28 cellular contexts compared by ENCODE assay signal in genomic region chr13:98335721-98336120, GRCh38.
DNase-seq lines count a peak whose midpoint lies in the region; ATAC-seq, FAIRE-seq and TF ChIP-seq lines count a peak whose summit lies in the region.
"Had no signal": no experiment of that assay in that cellular context is flagged by ENCODE, and none has a peak within 500 bp of the region (broad histone marks: within the 10 kb centered on the region; RNA-seq: fewer than 3 reads in every experiment).

No MANE protein-coding gene starts in this region.

- TF ChIP-seq CTCF in K562 (IDR thresholded peaks at IDR 0.05 in 2 of 3, conservative IDR thresholded peaks at IDR 0.05 in 1 of 3; ENCODE audit: insufficient read depth in 2 of 3, low read depth in 1 of 3, low read length in 3 of 3): no peak

- no peak overlapping the region for H3K18ac ChIP-seq in mesendoderm (ENCODE audit: low read length)

- POLR2A ChIA-PET in K562 (lab: Yijun Ruan, JAX): no interaction called here

- no peak overlapping the region for H2BK5ac ChIP-seq in mesendoderm (ENCODE audit: low read length)

- H4K8ac ChIP-seq in mesendoderm (ENCODE audit: low read depth, low read length): no peak overlapping the region

- ATAC-seq in right cardiac atrium (no peak), K562 (no peak), HG03520 (IDR thresholded peaks at IDR 0.05; ENCODE audit: unreplicated experiment) (no peak)
- no peak for ATAC-seq in stimulated activated naive B cell treated with anti-CD40 and anti-IgM and Interleukin-4, amounts not matched to agents 10 μg/mL and 1 μg/mL and 100 μg/mL, for 72 hours (replicated peaks)
- ATAC-seq: A549; CD8-positive, alpha-beta T cell; GM12878 had no signal

- H3K4ac ChIP-seq in mesendoderm (ENCODE audit: low read depth, low read length): no peak overlapping the region

- no peak overlapping the region for H3K4me3 Mint-ChIP-seq in stimulated activated naive B cell treated with anti-CD40 and anti-IgM and Interleukin-4, amounts not matched to agents 10 μg/mL and 1 μg/mL and 100 μg/mL, for 72 hours
- H3K4me3 Mint-ChIP-seq: B cell; CD4-positive, alpha-beta T cell; CD8-positive, alpha-beta T cell had no signal

- H3K23ac ChIP-seq in mesendoderm (ENCODE audit: low read length): no peak overlapping the region

- no peak for TF ChIP-seq POLR2A in K562 (conservative IDR thresholded peaks at IDR 0.05)

- no peak overlapping the region for H2BK15ac ChIP-seq in mesendoderm (replicated peaks; ENCODE audit: low read depth)

- FAIRE-seq in K562 (lab: Jason Lieb, UNC): no peak
- FAIRE-seq: A549, GM12878, GM12892, GM18507 had no signal

- no peaks in the 10 kb centered on the region for H3K9me1 ChIP-seq in K562 (ENCODE audit: control insufficient read depth, insufficient read depth, low read length)

- H3K79me2 ChIP-seq in K562 (ENCODE audit: control insufficient read depth, insufficient read depth, low read length): no peaks in the 10 kb centered on the region
- no peaks in the 10 kb centered on the region for H3K79me2 ChIP-seq in mesendoderm (ENCODE audit: control insufficient read depth, insufficient read depth, low read length)

- no peaks in the 10 kb centered on the region for H3K4me1 Mint-ChIP-seq in stimulated activated naive B cell treated with anti-CD40 and anti-IgM and Interleukin-4, amounts not matched to agents 10 μg/mL and 1 μg/mL and 100 μg/mL, for 72 hours
- H3K4me1 Mint-ChIP-seq: B cell had no signal

- no peak overlapping the region for H3K56ac ChIP-seq in mesendoderm (ENCODE audit: low read length)

- H3K4me2 ChIP-seq in K562 (ENCODE audit: insufficient read depth, low read length) (no peak overlapping the region), mesendoderm (ENCODE audit: low read length) (no peak overlapping the region)
- H3K4me2 ChIP-seq: A549; BLaER1 treated with 17β-estradiol and CSF1 and Interleukin-3, amounts not matched to agents 10 nM and 100 nM had no signal

- H3K9ac ChIP-seq in K562 (ENCODE audit: insufficient read depth in 1 of 2, low read depth in 2 of 2, low read length in 2 of 2) (no peak overlapping the region), mesendoderm (ENCODE audit: low read length) (no peak overlapping the region)
- H3K9ac ChIP-seq: BLaER1 treated with 17β-estradiol and CSF1 and Interleukin-3, amounts not matched to agents 10 nM and 100 nM had no signal

- H3K36me3 ChIP-seq in K562 (ENCODE audit: control insufficient read depth, insufficient read depth, low read length) (no peaks in the 10 kb centered on the region), mesendoderm (ENCODE audit: control insufficient read depth, insufficient read depth, low read length) (no peaks in the 10 kb centered on the region)

- H4K20me1 ChIP-seq in K562 (replicated peaks; ENCODE audit: control insufficient read depth, insufficient read depth, low read length): no peaks in the 10 kb centered on the region

- H3K27me3 ChIP-seq in right cardiac atrium (ENCODE audit: control insufficient read depth, insufficient read depth) (no peaks in the 10 kb centered on the region), K562 (ENCODE audit: control insufficient read depth in 2 of 2, insufficient read depth in 2 of 2, low read length in 2 of 2) (peaks cover 0 to 12% of the 10 kb centered on the region in 2 experiments; a peak in 1 of 5 replicates), mesendoderm (ENCODE audit: insufficient read depth, low read length, poor library complexity) (no peaks in the 10 kb centered on the region)
- H3K27me3 ChIP-seq: BLaER1 treated with 17β-estradiol and CSF1 and Interleukin-3, amounts not matched to agents 10 nM and 100 nM had no signal

- no peak for TF ChIP-seq EP300 in K562 (IDR thresholded peaks at IDR 0.05; ENCODE audit: low read length)

- no peak overlapping the region for H2BK120ac ChIP-seq in mesendoderm (ENCODE audit: low read depth, low read length)

- peak; percentile 33 for DNase-seq in cardiac septum (ENCODE audit: low spot score)
- DNase-seq in right cardiac atrium: no peak
- DNase-seq in KBM-7: peak; percentile 21
- DNase-seq in K562 (ENCODE audit: extremely low read depth in 1 of 4, low spot score in 3 of 4): no peak
- DNase-seq in mesendoderm: peak; percentile 62
- DNase-seq in stimulated activated CD4-positive, alpha-beta T cell treated with anti-CD3 and anti-CD28 coated beads, Interleukin-2, amount 100 ng/mL, for 48 hours: no peak
- no peak for DNase-seq in stimulated activated naive B cell treated with anti-CD40 and anti-IgM and Interleukin-4, amounts not matched to agents 10 μg/mL and 1 μg/mL and 100 μg/mL, for 72 hours
- DNase-seq: AML-193; Caco-2; Calu3; CD4-positive, alpha-beta T cell; CD8-positive, alpha-beta T cell; DMS 273 treated with DMSO at 0.1 percent for 48 hours; DMS153; DMS53; DMS79; DND-41; EL; GDM1 had no signal

- no peak overlapping the region for H2AK5ac ChIP-seq in mesendoderm (ENCODE audit: low read length)

- in situ Hi-C loops in KBM-7 (cut with MboI; ENCODE audit: low pct_unique_long_range_greater_than_20kb, low sequenced_read_pairs): no loop called here
- in situ Hi-C loops in K562 (cut with MboI): no loop called here

- CTCF ChIA-PET in K562 (lab: Yijun Ruan, JAX; ENCODE audit: low intra/inter-chr PET ratio): interaction anchor here (0.7 kb wide), 1 partner anchor 338 kb away, joined by 3 read pairs; no protein-coding TSS in a partner anchor

- intact Hi-C loops in cardiac septum (cut with DNase I) (no loop called here), right cardiac atrium (cut with DNase I) (no loop called here), K562 (cut with micrococcal nuclease) (no loop called here)

- H3K9me3 ChIP-seq in right cardiac atrium (ENCODE audit: control insufficient read depth, low read length): no peaks in the 10 kb centered on the region
- H3K9me3 ChIP-seq in K562 (replicated peaks; ENCODE audit: control insufficient read depth, insufficient read depth, low read depth, low read length): no peaks in the 10 kb centered on the region
- H3K9me3 ChIP-seq: A549 had no signal

- peaks cover 6% of the 10 kb centered on the region for H3K79me1 ChIP-seq in mesendoderm (ENCODE audit: low read length)

- peaks cover 24 to 41% of the 10 kb centered on the region in 2 donors for H3K27me3 Mint-ChIP-seq in stimulated activated naive B cell treated with anti-CD40 and anti-IgM and Interleukin-4, amounts not matched to agents 10 μg/mL and 1 μg/mL and 100 μg/mL, for 72 hours

- H3K9me3 Mint-ChIP-seq in stimulated activated naive B cell treated with anti-CD40 and anti-IgM and Interleukin-4, amounts not matched to agents 10 μg/mL and 1 μg/mL and 100 μg/mL, for 72 hours: peaks cover 5 to 8% of the 10 kb centered on the region in 2 donors
- H3K9me3 Mint-ChIP-seq: CD4-positive, alpha-beta T cell had no signal

- BruUV-seq in K562 (replicated peaks; lab: Mats Ljungman, UMichigan): no TSS peak

- WGBS in right cardiac atrium: 89% methylated on average over 4 of the region's 4 CpGs
- WGBS in K562 (ENCODE audit: insufficient coverage, low coverage, missing lambda C conversion rate): 0% methylated on average over 4 of the region's 4 CpGs
- WGBS in mesendoderm (ENCODE audit: extremely low coverage, insufficient coverage, low lambda C conversion rate): no CpG with 5 or more reads among the region's 4 CpGs

- H3K4me1 ChIP-seq in right cardiac atrium (ENCODE audit: control insufficient read depth, insufficient read depth, low read length) (no peaks in the 10 kb centered on the region), K562 (replicated peaks in 1 of 2; ENCODE audit: control insufficient read depth in 2 of 2, insufficient read depth in 2 of 2, low read length in 2 of 2) (no peaks in the 10 kb centered on the region), mesendoderm (ENCODE audit: control insufficient read depth, low read depth, low read length) (no peaks in the 10 kb centered on the region)
- H3K4me1 ChIP-seq: A549 had no signal

- no peak overlapping the region for H4K5ac ChIP-seq in mesendoderm (ENCODE audit: low read length)

- H2AFZ ChIP-seq in K562 (ENCODE audit: low read depth, low read length): no peak overlapping the region

- no peak overlapping the region for H3K4me3 ChIP-seq in right cardiac atrium (ENCODE audit: low read length)
- H3K4me3 ChIP-seq in K562: no peak overlapping the region
- H3K4me3 ChIP-seq in mesendoderm (ENCODE audit: low read length): no peak overlapping the region
- H3K4me3 ChIP-seq: A549; BLaER1 treated with 17β-estradiol and CSF1 and Interleukin-3, amounts not matched to agents 10 nM and 100 nM; GM12878 had no signal

- TF ChIP-seq RAD21 in K562 (CRISPR knock-in tag; conservative IDR thresholded peaks at IDR 0.05 in 1 of 2, IDR thresholded peaks at IDR 0.05 in 1 of 2): no peak

- H3K27ac ChIP-seq in right cardiac atrium (ENCODE audit: low read length) (no peak overlapping the region), K562 (ENCODE audit: extremely low read depth, low read depth, low read length) (no peak overlapping the region), mesendoderm (ENCODE audit: low read depth, low read length) (no peak overlapping the region)
- H3K27ac ChIP-seq: 22Rv1; A549; BLaER1 treated with 17β-estradiol and CSF1 and Interleukin-3, amounts not matched to agents 10 nM and 100 nM; C4-2B had no signal

- no peak overlapping the region for H3K27ac Mint-ChIP-seq in stimulated activated naive B cell treated with anti-CD40 and anti-IgM and Interleukin-4, amounts not matched to agents 10 μg/mL and 1 μg/mL and 100 μg/mL, for 72 hours
- H3K27ac Mint-ChIP-seq: B cell; CD4-positive, alpha-beta T cell; CD8-positive, alpha-beta T cell had no signal

- H3K36me3 Mint-ChIP-seq in stimulated activated naive B cell treated with anti-CD40 and anti-IgM and Interleukin-4, amounts not matched to agents 10 μg/mL and 1 μg/mL and 100 μg/mL, for 72 hours: peaks cover 0 to 3% of the 10 kb centered on the region in 2 donors
- H3K36me3 Mint-ChIP-seq: CD8-positive, alpha-beta T cell had no signal

TF ChIP-seq in K562, 482 proteins besides CTCF, POLR2A, EP300 and RAD21 (continues in another document):
- TF ChIP-seq RFX1 (IDR thresholded peaks at IDR 0.05): peak; percentile 74

Comparison
In these comparisons a context has a peak if more than half of its experiments do, and no peak if none do; other contexts are left out.
1. DNase-seq: peak in cardiac septum (single experiment), KBM-7 (single experiment) and mesendoderm (single experiment); none in right cardiac atrium (0 of 3), K562 (0 of 4), stimulated activated CD4-positive, alpha-beta T cell treated with anti-CD3 and anti-CD28 coated beads, Interleukin-2, amount 100 ng/mL, for 48 hours (0 of 2) and stimulated activated naive B cell treated with anti-CD40 and anti-IgM and Interleukin-4, amounts not matched to agents 10 μg/mL and 1 μg/mL and 100 μg/mL, for 72 hours (single experiment).